In genomic region chr2:24478243-24478642, GRCh38 we compare ENCODE assay signal across 28 cellular contexts.
"Had no signal": no experiment of that assay in that cellular context is flagged by ENCODE, and none has a peak within 500 bp of the region (broad histone marks: within the 10 kb centered on the region; RNA-seq: fewer than 3 reads in every experiment).

No MANE protein-coding gene starts in this region.

- FAIRE-seq: pancreas had no signal

- DNase-seq: islet precursor cell; left ventricle myocardium inferior; midbrain; mucosa of descending colon; naive thymus-derived CD4-positive, alpha-beta T cell; nucleus accumbens; pancreas; posterior cingulate gyrus; retina; right cardiac atrium; stimulated activated CD4-positive, alpha-beta T cell treated with anti-CD3 and anti-CD28 coated beads, Interleukin-12 subunit alpha, Interleukin-12 subunit beta, amount 100 ng/mL, for 4 hours; stimulated activated CD4-positive, alpha-beta T cell treated with anti-CD3 and anti-CD28 coated beads, Interleukin-15, amount 100 ng/mL, for 24 hours; stimulated activated CD4-positive, alpha-beta T cell treated with anti-CD3 and anti-CD28 coated beads, Interleukin-2, amount 100 ng/mL, for 24 hours; stimulated activated CD4-positive, alpha-beta T cell treated with anti-CD3 and anti-CD28 coated beads, Interleukin-4, amount 100 ng/mL, for 1 hour; stimulated activated naive B cell treated with anti-CD40 and anti-IgM and Interleukin-4, amounts not matched to agents 10 μg/mL and 1 μg/mL and 100 μg/mL, for 72 hours; stimulated activated naive CD8-positive, alpha-beta T cell treated with anti-CD3 and anti-CD28 coated beads, Interleukin-15, Interleukin-2, amounts not matched to agents 100 U/mL and 50 U/mL, for 24 hours; tibial artery; uterus had no signal

- H3K4me1 ChIP-seq: left ventricle myocardium inferior, prostate gland, tibial artery, uterus had no signal

- H3K79me2 ChIP-seq: hepatocyte had no signal

- H2AFZ ChIP-seq: hepatocyte had no signal

- H3K4me2 ChIP-seq: hepatocyte had no signal

- H3K27ac Mint-ChIP-seq: natural killer cell treated with Interleukin-12 subunit alpha and Interleukin-12 subunit beta and Interleukin-15 and Interleukin-18, amount 100 ng/mL, for 72 hours; stimulated activated naive B cell treated with anti-CD40 and anti-IgM and Interleukin-4, amounts not matched to agents 10 μg/mL and 1 μg/mL and 100 μg/mL, for 72 hours; type B pancreatic cell had no signal

- H3K36me3 ChIP-seq: left ventricle myocardium inferior, pancreas, prostate gland, suprapubic skin, thoracic aorta, tibial artery, uterus had no signal

- H3K27ac ChIP-seq: hepatocyte, left ventricle myocardium inferior, pancreas, prostate gland, skin epidermis, suprapubic skin, thoracic aorta, tibial artery, uterus had no signal

- H3K36me3 Mint-ChIP-seq: naive thymus-derived CD4-positive, alpha-beta T cell; natural killer cell treated with Interleukin-12 subunit alpha and Interleukin-12 subunit beta and Interleukin-15 and Interleukin-18, amount 100 ng/mL, for 72 hours; stimulated activated naive B cell treated with anti-CD40 and anti-IgM and Interleukin-4, amounts not matched to agents 10 μg/mL and 1 μg/mL and 100 μg/mL, for 72 hours; type B pancreatic cell had no signal

- H3K9me3 ChIP-seq: left ventricle myocardium inferior, mucosa of descending colon, pancreas, prostate gland, suprapubic skin, thoracic aorta, tibial artery, uterus had no signal

- H3K4me1 Mint-ChIP-seq: neural crest cell had no signal

- H3K27me3 Mint-ChIP-seq: natural killer cell treated with Interleukin-12 subunit alpha and Interleukin-12 subunit beta and Interleukin-15 and Interleukin-18, amount 100 ng/mL, for 72 hours; type B pancreatic cell had no signal

- H3K4me3 ChIP-seq: hepatocyte, left ventricle myocardium inferior, lung, mucosa of descending colon, pancreas, prostate gland, skin epidermis, suprapubic skin, thoracic aorta, tibial artery, uterus had no signal

- H3K27me3 ChIP-seq: hepatocyte, pancreas, suprapubic skin, tibial artery, uterus had no signal

- H3K9me3 Mint-ChIP-seq: natural killer cell treated with Interleukin-12 subunit alpha and Interleukin-12 subunit beta and Interleukin-15 and Interleukin-18, amount 100 ng/mL, for 72 hours; type B pancreatic cell had no signal

- ATAC-seq: mucosa of descending colon; naive thymus-derived CD4-positive, alpha-beta T cell; natural killer cell treated with Interleukin-12 subunit alpha and Interleukin-12 subunit beta and Interleukin-15 and Interleukin-18, amount 100 ng/mL, for 72 hours; pancreas; right cardiac atrium; sciatic nerve; stimulated activated naive B cell treated with anti-CD40 and anti-IgM and Interleukin-4, amounts not matched to agents 10 μg/mL and 1 μg/mL and 100 μg/mL, for 72 hours; stimulated activated naive CD8-positive, alpha-beta T cell treated with anti-CD3 and anti-CD28 coated beads, Interleukin-15, Interleukin-2, amounts not matched to agents 100 U/mL and 50 U/mL, for 24 hours had no signal

- H3K4me3 Mint-ChIP-seq: naive thymus-derived CD4-positive, alpha-beta T cell; natural killer cell treated with Interleukin-12 subunit alpha and Interleukin-12 subunit beta and Interleukin-15 and Interleukin-18, amount 100 ng/mL, for 72 hours; neural crest cell; stimulated activated naive B cell treated with anti-CD40 and anti-IgM and Interleukin-4, amounts not matched to agents 10 μg/mL and 1 μg/mL and 100 μg/mL, for 72 hours; type B pancreatic cell had no signal
